In the genomic region with DNA sequence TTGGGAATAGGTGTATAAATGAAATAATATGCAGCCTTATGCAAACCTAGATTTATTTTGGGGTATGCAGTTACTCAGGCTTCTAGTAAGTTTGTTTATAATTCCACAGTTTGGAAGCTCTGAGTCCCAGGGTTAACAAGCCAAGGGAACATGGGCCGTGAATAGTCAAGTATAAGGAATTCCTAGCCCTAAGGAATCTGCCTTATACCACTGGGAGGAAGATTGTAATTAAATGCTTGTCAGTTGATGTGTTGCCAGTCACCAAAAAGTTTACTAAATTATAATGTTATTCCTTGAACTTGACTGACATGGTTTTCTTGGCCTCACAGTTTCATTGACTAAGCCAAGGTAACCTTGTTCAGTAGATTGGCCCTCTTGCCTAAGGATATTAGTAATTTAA, we compare ENCODE assay signal across 6 cellular contexts.
"Had no signal": no experiment of that assay in that cellular context is flagged by ENCODE, and none has a peak within 500 bp of the region (broad histone marks: within the 10 kb centered on the region; RNA-seq: fewer than 3 reads in every experiment).

No MANE protein-coding gene starts in this region.

- FAIRE-seq: H1, H54, HepG2 had no signal

- DNase-seq: H9, HCEC 1CT had no signal

- H3K4me3 ChIP-seq: GM23338 had no signal
